ENCODE assay signal across 8 cellular contexts in the genomic region with DNA sequence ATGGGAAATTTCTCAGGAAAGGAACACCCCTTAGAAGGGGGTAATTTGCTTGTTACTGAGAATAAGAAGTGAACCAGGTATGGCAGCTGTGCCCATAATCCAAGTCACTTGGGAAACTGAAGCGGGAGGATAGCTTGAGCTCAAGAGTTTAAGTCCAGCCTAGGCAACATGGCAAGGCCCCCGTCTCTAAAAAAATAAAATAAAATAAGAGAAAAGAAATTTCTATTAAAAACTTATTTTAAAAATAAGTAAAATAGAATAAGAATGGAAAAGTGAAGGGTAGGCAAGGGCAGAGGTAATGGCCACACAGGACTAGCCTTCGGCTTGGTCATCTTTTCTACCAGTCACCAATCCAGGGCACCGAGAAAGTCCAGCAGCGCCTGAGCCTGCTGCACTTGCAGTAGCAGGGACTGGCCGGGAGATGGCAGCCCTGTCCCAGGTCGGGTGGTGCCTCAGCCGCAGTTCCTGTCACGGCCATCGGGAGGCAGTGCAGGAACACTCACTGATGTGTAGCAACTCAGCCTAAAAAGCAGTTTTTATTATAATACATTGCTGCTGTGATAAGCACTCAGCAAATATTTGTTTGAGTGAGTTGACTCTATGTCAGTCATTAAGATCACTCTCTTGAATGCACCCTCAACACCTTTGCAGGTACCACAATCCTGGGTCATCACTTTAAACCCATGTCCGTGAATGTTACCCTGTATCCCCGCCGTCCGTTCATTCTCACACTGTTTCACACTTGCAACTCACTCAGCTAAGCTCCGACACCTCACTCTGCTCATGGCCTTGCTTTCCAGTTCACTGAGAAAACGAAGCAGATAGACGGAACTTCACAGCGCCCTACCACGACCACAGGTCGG. TPM values are rescaled to one million over a fixed set of nuclear protein-coding genes. Genes with fewer than 3 reads are reported as not detected.
DNase-seq lines count a peak whose midpoint lies in the region; ATAC-seq and TF ChIP-seq lines count a peak whose summit lies in the region.

No MANE protein-coding gene starts in this region.

- 81% methylated on average over 9 of the region's 20 CpGs; no CpG with 5 or more reads in 1 of the 2 experiments for WGBS in IMR-90 (ENCODE audit: extremely low coverage in 2 of 2, insufficient read length in 1 of 2), 2 experiments

- TF ChIP-seq POLR2A in IMR-90 (IDR thresholded peaks at IDR 0.05; ENCODE audit: low read depth, low read length), result peak; percentile 70

- no peak overlapping the region for H3K14ac ChIP-seq in IMR-90 (replicated peaks; ENCODE audit: low read depth, low read length)

- intact Hi-C loops in IMR-90 (cut with micrococcal nuclease), result loop anchor here (1.0 to 5.0 kb wide), 5 partner anchors 175 to 555 kb away; partner anchors contain the start of gene ELOVL5
- intact Hi-C loops in PC-3 (cut with micrococcal nuclease), result loop anchor here (1.0 to 10.0 kb wide), 8 partner anchors 67 to 553 kb away; partner anchors contain the start of gene ELOVL5

- H3K4me3 ChIP-seq in IMR-90 (ENCODE audit: insufficient read depth, low read depth, low read length) (no peak overlapping the region), PC-3 (ENCODE audit: low read length) (no peak overlapping the region)

- H3K36me3 ChIP-seq in IMR-90 (ENCODE audit: control insufficient read depth, insufficient read depth, low read length), result no peaks in the 10 kb centered on the region
- H3K36me3 ChIP-seq in PC-3 (ENCODE audit: low read depth, low read length), result no peaks in the 10 kb centered on the region; the same call in 1 of the 2 replicates

- no peak overlapping the region for H3K4ac ChIP-seq in IMR-90 (ENCODE audit: low read depth, low read length)

- H4K20me1 ChIP-seq in IMR-90 (ENCODE audit: insufficient read depth, low read length) (no peaks in the 10 kb centered on the region), PC-3 (ENCODE audit: low read length) (no peaks in the 10 kb centered on the region)

- no peak overlapping the region for H4K5ac ChIP-seq in IMR-90 (ENCODE audit: low read depth, low read length)

- no peaks in the 10 kb centered on the region for H3K79me2 ChIP-seq in PC-3 (ENCODE audit: low read length)

- H3K27me3 ChIP-seq in IMR-90 (ENCODE audit: control insufficient read depth, insufficient read depth, low read length), result no peaks in the 10 kb centered on the region; the same call in 1 of the 2 replicates
- H3K27me3 ChIP-seq in PC-3 (ENCODE audit: low read length), result no peaks in the 10 kb centered on the region

- BruUV-seq in IMR-90 (replicated peaks; lab: Mats Ljungman, UMichigan), result no TSS peak
- no TSS peak for BruUV-seq in PC-3 (replicated peaks; lab: Mats Ljungman, UMichigan)

- H3K4me2 ChIP-seq in IMR-90 (ENCODE audit: low read depth, low read length) (no peak overlapping the region), PC-3 (ENCODE audit: low read length) (no peak overlapping the region)

- H3K4me1 Mint-ChIP-seq in activated T-cell treated with anti-CD3 and anti-CD28 coated beads, Interleukin-2, amount 50 U/mL, for 24 hours (ENCODE audit: low read depth), result no peaks in the 10 kb centered on the region
- no peaks in the 10 kb centered on the region for H3K4me1 Mint-ChIP-seq in natural killer cell treated with Interleukin-12 subunit alpha and Interleukin-12 subunit beta and Interleukin-15 and Interleukin-18, amount 100 ng/mL, for 72 hours (ENCODE audit: low read depth in 2 of 2)

- H3F3A ChIP-seq in PC-3 (ENCODE audit: low read length, unreplicated experiment), result no peaks in the 10 kb centered on the region

- no peaks in the 10 kb centered on the region for H3K9me3 Mint-ChIP-seq in activated T-cell treated with anti-CD3 and anti-CD28 coated beads, Interleukin-2, amount 50 U/mL, for 24 hours
- no peaks in the 10 kb centered on the region for H3K9me3 Mint-ChIP-seq in natural killer cell treated with Interleukin-12 subunit alpha and Interleukin-12 subunit beta and Interleukin-15 and Interleukin-18, amount 100 ng/mL, for 72 hours

- in situ Hi-C loops in IMR-90 (cut with MboI; ENCODE audit: low sequenced_read_pairs), result loop anchor here (5.0 to 25.0 kb wide), 2 partner anchors 310 to 490 kb away; partner anchors contain the start of gene KLHL31

- H2BK20ac ChIP-seq in IMR-90 (ENCODE audit: low read depth, low read length), result no peak overlapping the region

- no peaks in the 10 kb centered on the region for H3K79me1 ChIP-seq in IMR-90 (ENCODE audit: low read depth in 1 of 2, low read length in 2 of 2)

- peaks cover 2% of the 10 kb centered on the region; the same call in 1 of the 2 replicates for H3K9me1 ChIP-seq in IMR-90 (ENCODE audit: insufficient read depth, low read length)

- no peak overlapping the region for H2BK120ac ChIP-seq in IMR-90 (ENCODE audit: low read depth, low read length)

- no peak overlapping the region for H2BK15ac ChIP-seq in IMR-90 (ENCODE audit: low read depth, low read length)

- TF ChIP-seq RAD21 in IMR-90 (IDR thresholded peaks at IDR 0.05; ENCODE audit: low read length), result peak; percentile 100

- POLR2A ChIA-PET in IMR-90 (lab: Charles Lee; ENCODE audit: unreplicated experiment), result no interaction called here
- POLR2A ChIA-PET in PC-3 (lab: Charles Lee; ENCODE audit: unreplicated experiment), result no interaction called here

- dilution Hi-C loops in IMR-90 (cut with HindIII; ENCODE audit: low sequenced_read_pairs, unreplicated experiment), result no loop called here

- H3K9ac ChIP-seq in IMR-90 (ENCODE audit: low read depth, low read length) (no peak overlapping the region), PC-3 (ENCODE audit: low read length) (no peak overlapping the region)

- H3K27me3 Mint-ChIP-seq in activated T-cell treated with anti-CD3 and anti-CD28 coated beads, Interleukin-2, amount 50 U/mL, for 24 hours, result no peaks in the 10 kb centered on the region
- H3K27me3 Mint-ChIP-seq in natural killer cell treated with Interleukin-12 subunit alpha and Interleukin-12 subunit beta and Interleukin-15 and Interleukin-18, amount 100 ng/mL, for 72 hours, result no peaks in the 10 kb centered on the region

- H3K27ac ChIP-seq in IMR-90 (ENCODE audit: insufficient read depth, low read length) (no peak overlapping the region), PC-3 (ENCODE audit: low read length) (no peak overlapping the region)

- H4K91ac ChIP-seq in IMR-90 (ENCODE audit: insufficient read depth, low read depth, low read length), result no peak overlapping the region

- H2AK9ac ChIP-seq in IMR-90 (replicated peaks; ENCODE audit: low read depth, low read length, poor library complexity), result no peak overlapping the region

- H2AK5ac ChIP-seq in IMR-90 (ENCODE audit: low read depth, low read length), result peak overlapping the region; percentile 47; the same call in 1 of the 2 replicates

- no peak overlapping the region for H2BK5ac ChIP-seq in IMR-90 (ENCODE audit: low read depth, low read length, poor library complexity, severe bottlenecking)

- H2AFZ ChIP-seq in IMR-90 (replicated peaks; ENCODE audit: low read length, poor library complexity), result peak overlapping the region; percentile 72
- H2AFZ ChIP-seq in PC-3 (ENCODE audit: low read length), result no peak overlapping the region

- no peaks in the 10 kb centered on the region for H3K9me2 ChIP-seq in PC-3 (replicated peaks; ENCODE audit: low read length)

- ATAC-seq in GM21526 (IDR thresholded peaks at IDR 0.05; ENCODE audit: low FRiP score, unreplicated experiment), result peak; percentile 93
- peak; percentile 100 for ATAC-seq in IMR-90 (ENCODE audit: low read depth)
- peak; percentile 70 for ATAC-seq in PC-3
- peak; percentile 97 for ATAC-seq in natural killer cell treated with Interleukin-12 subunit alpha and Interleukin-12 subunit beta and Interleukin-15 and Interleukin-18, amount 100 ng/mL, for 72 hours

- DNase-seq in DMS153 treated with DMSO at 0.1 percent for 48 hours (lab: John Stamatoyannopoulos, UW; ENCODE audit: unreplicated experiment), result peak; percentile 74
- peak; percentile 73 for DNase-seq in IMR-90
- DNase-seq in PC-3, result peak; percentile 89
- DNase-seq in activated T-cell treated with anti-CD3 and anti-CD28 coated beads, Interleukin-2, amount 50 U/mL, for 24 hours, result peak; percentile 97
- DNase-seq in fibroblast of gingiva (ENCODE audit: low read depth), result peak; percentile 58
- DNase-seq in natural killer cell treated with Interleukin-12 subunit alpha and Interleukin-12 subunit beta and Interleukin-15 and Interleukin-18, amount 100 ng/mL, for 72 hours (ENCODE audit: low spot score), result peak; percentile 88
- DNase-seq in stimulated activated naive CD4-positive, alpha-beta T cell treated with Interleukin-2 at 50 U/mL for 16 hours (lab: John Stamatoyannopoulos, UW), result peak; percentile 80

- no peak overlapping the region for H3K4me3 Mint-ChIP-seq in activated T-cell treated with anti-CD3 and anti-CD28 coated beads, Interleukin-2, amount 50 U/mL, for 24 hours
- H3K4me3 Mint-ChIP-seq in natural killer cell treated with Interleukin-12 subunit alpha and Interleukin-12 subunit beta and Interleukin-15 and Interleukin-18, amount 100 ng/mL, for 72 hours, result no peak overlapping the region

- H3K4me1 ChIP-seq in IMR-90 (ENCODE audit: control insufficient read depth, insufficient read depth, low read length), result peaks cover 4% of the 10 kb centered on the region; the same call in 1 of the 2 replicates
- H3K4me1 ChIP-seq in PC-3 (ENCODE audit: insufficient read depth, low read length), result peaks cover 16% of the 10 kb centered on the region

- H4K8ac ChIP-seq in IMR-90 (ENCODE audit: low read depth in 2 of 2, low read length in 2 of 2), result no peak overlapping the region

- TF ChIP-seq CTCF in IMR-90 (conservative IDR thresholded peaks at IDR 0.05; ENCODE audit: low read depth, low read length) (peak; percentile 100), PC-3 (conservative IDR thresholded peaks at IDR 0.05; ENCODE audit: low read depth, low read length) (peak; percentile 100)

- no peak overlapping the region for H3K56ac ChIP-seq in IMR-90 (ENCODE audit: extremely low read depth, insufficient read depth, low read length)

- no peaks in the 10 kb centered on the region for H3K36me3 Mint-ChIP-seq in activated T-cell treated with anti-CD3 and anti-CD28 coated beads, Interleukin-2, amount 50 U/mL, for 24 hours (ENCODE audit: low read depth)
- H3K36me3 Mint-ChIP-seq in natural killer cell treated with Interleukin-12 subunit alpha and Interleukin-12 subunit beta and Interleukin-15 and Interleukin-18, amount 100 ng/mL, for 72 hours, result no peaks in the 10 kb centered on the region

- H3K18ac ChIP-seq in IMR-90 (ENCODE audit: low read depth, low read length), result no peak overlapping the region

- CTCF ChIA-PET in IMR-90 (lab: Yijun Ruan, JAX), result interaction anchor here (0.6 to 2.2 kb wide), 5 partner anchors 239 to 313 kb away, joined by 3 to 8 read pairs (median 4); no protein-coding TSS in a partner anchor
- CTCF ChIA-PET in PC-3 (lab: Charles Lee), result interaction anchor here (0.5 to 1.0 kb wide), 7 partner anchors 57 to 313 kb away, joined by 3 to 6 read pairs (median 4); no protein-coding TSS in a partner anchor

- H3K23ac ChIP-seq in IMR-90 (ENCODE audit: low read depth, low read length), result no peak overlapping the region

- no peak overlapping the region for H3K27ac Mint-ChIP-seq in activated T-cell treated with anti-CD3 and anti-CD28 coated beads, Interleukin-2, amount 50 U/mL, for 24 hours
- H3K27ac Mint-ChIP-seq in natural killer cell treated with Interleukin-12 subunit alpha and Interleukin-12 subunit beta and Interleukin-15 and Interleukin-18, amount 100 ng/mL, for 72 hours, result no peak overlapping the region

- H3K9me3 ChIP-seq in IMR-90 (ENCODE audit: control insufficient read depth, insufficient read depth, low read length), result no peaks in the 10 kb centered on the region
- H3K9me3 ChIP-seq in PC-3 (ENCODE audit: low read length), result no peaks in the 10 kb centered on the region

RNA-seq across cellular contexts. Expression of gene GCM1, which starts 23.2 kb away (rescaled TPM):
- total RNA-seq in IMR-90 (2012; rRNA removed) (not detected in 2 replicates), PC-3 (2014; rRNA removed) (not detected in 2 replicates)
- not detected in 2 replicates for polyA plus RNA-seq in IMR-90 (2012; rRNA removed)
- polyA plus RNA-seq in IMR-90 (2012; cell fraction: cytosol; rRNA removed), result not detected in 2 replicates
- not detected in 2 replicates for polyA plus RNA-seq in IMR-90 (2012; cell fraction: nucleus; rRNA removed; ENCODE audit: low replicate concordance)
- total RNA-seq in natural killer cell treated with Interleukin-12 subunit alpha and Interleukin-12 subunit beta and Interleukin-15 and Interleukin-18, amount 100 ng/mL, for 72 hours, result under 1 TPM in 1 of 2 donors, not detected in 1; 0.24 TPM
